8 cellular contexts compared by ENCODE assay signal in genomic region chr17:76014100-76014924, GRCh38. TPM values are rescaled to one million over a fixed set of nuclear protein-coding genes. Genes with fewer than 3 reads are reported as not detected.
A peak's percentile ranks its signal among the peaks of the same experiment; 100 is the strongest.
DNase-seq lines count a peak whose midpoint lies in the region; ATAC-seq and TF ChIP-seq lines count a peak whose summit lies in the region.

No MANE protein-coding gene starts in this region.

- BruUV-seq in Caco-2 (replicated peaks; lab: Mats Ljungman, UMichigan): no TSS peak

- peak; percentile 54 for ATAC-seq in HG02981 (IDR thresholded peaks at IDR 0.05; ENCODE audit: unreplicated experiment)
- no peak for ATAC-seq in GM21529 (IDR thresholded peaks at IDR 0.05; ENCODE audit: unreplicated experiment)

- intact Hi-C loops in Caco-2 (cut with micrococcal nuclease; ENCODE audit: unreplicated experiment) (loop anchor here (1.0 to 5.0 kb wide), 5 partner anchors 14 to 263 kb away; no protein-coding TSS in a partner anchor), dorsolateral prefrontal cortex (cut with DNase I) (loop anchor here (5.0 to 10.0 kb wide), 2 partner anchors 280 to 288 kb away; no protein-coding TSS in a partner anchor)

- H3K27ac ChIP-seq in dorsolateral prefrontal cortex: peak overlapping the region in 1 of 59 donors; percentile 27

- H3K9me3 ChIP-seq in Caco-2: no peaks in the 10 kb centered on the region

- H3K27ac Mint-ChIP-seq in Caco-2 (ENCODE audit: unreplicated experiment): no peak overlapping the region

- H3K27me3 ChIP-seq in Caco-2 (replicated peaks; ENCODE audit: control insufficient read depth, insufficient read depth, low read length): no peaks in the 10 kb centered on the region
- H3K27me3 ChIP-seq in dorsolateral prefrontal cortex: no peaks in the 10 kb centered on the region

- CTCF ChIA-PET in Caco-2 (lab: Charles Lee): interaction anchor here (0.6 to 2.2 kb wide), 37 partner anchors 9 to 394 kb away, joined by 3 to 27 read pairs (median 4); partner anchors contain the start of genes EVPL, FBF1, GALR2 and MRPL38

- no peak overlapping the region for H3K4me3 Mint-ChIP-seq in Caco-2 (ENCODE audit: unreplicated experiment)

- peaks cover 11% of the 10 kb centered on the region for H3K4me1 ChIP-seq in Caco-2

- POLR2A ChIA-PET in Caco-2 (lab: Charles Lee): interaction anchor here (0.6 to 1.0 kb wide), 3 partner anchors 15 to 155 kb away, joined by 3 read pairs; no protein-coding TSS in a partner anchor

- H3K9me3 Mint-ChIP-seq in Caco-2 (ENCODE audit: unreplicated experiment): peaks cover 6% of the 10 kb centered on the region

- DNase-seq in Caco-2: peak; percentile 88 to 92
- peak; percentile 65 for DNase-seq in NCI-H526 treated with DMSO at 0.1 percent for 48 hours (lab: John Stamatoyannopoulos, UW)
- DNase-seq in activated CD4-positive, alpha-beta T cell treated with anti-CD3 and anti-CD28 coated beads, Interleukin-2, amount 50 U/mL, for 24 hours (ENCODE audit: low read depth in 1 of 2, low spot score in 1 of 2): peak; percentile 50 to 74
- DNase-seq in dorsolateral prefrontal cortex: peak; percentile 39 to 76 (median 62)
- DNase-seq in medulla oblongata (ENCODE audit: extremely low spot score): peak; percentile 68
- DNase-seq in stimulated activated CD8-positive, alpha-beta memory T cell treated with anti-CD3 and anti-CD28 coated beads, Interleukin-15, amount 100 ng/mL, for 24 hours (ENCODE audit: low read depth): peak; percentile 55

- H3K36me3 Mint-ChIP-seq in Caco-2 (ENCODE audit: insufficient read depth, unreplicated experiment): peaks cover 4% of the 10 kb centered on the region

- H3K4me3 ChIP-seq in Caco-2 (ENCODE audit: low read depth, low read length): no peak overlapping the region
- no peak overlapping the region for H3K4me3 ChIP-seq in dorsolateral prefrontal cortex

- peaks cover 12% of the 10 kb centered on the region for H3K4me1 Mint-ChIP-seq in Caco-2 (ENCODE audit: low read depth, unreplicated experiment)

- TF ChIP-seq CTCF in Caco-2 (IDR thresholded peaks at IDR 0.05; ENCODE audit: insufficient read depth in 1 of 2, low read depth in 1 of 2, low read length in 1 of 2, severe bottlenecking in 1 of 2, unreplicated experiment in 1 of 2): peak; percentile 97
- peak; percentile 77 to 96 (median 92) for TF ChIP-seq CTCF in dorsolateral prefrontal cortex (IDR thresholded peaks at IDR 0.05 in 54 of 56, conservative IDR thresholded peaks at IDR 0.05 in 2 of 56; ENCODE audit: low read depth in 1 of 56, partially characterized antibody in 56 of 56)

- no peaks in the 10 kb centered on the region for H3K36me3 ChIP-seq in Caco-2 (ENCODE audit: control insufficient read depth, insufficient read depth, low read length)

- H3K27me3 Mint-ChIP-seq in Caco-2 (ENCODE audit: insufficient read depth, unreplicated experiment): no peaks in the 10 kb centered on the region

RNA-seq across cellular contexts. Expression of gene EVPL, which starts 12.8 kb away (rescaled TPM):
- total RNA-seq in Caco-2 (2022) (0.16 and 0.46 TPM in 2 replicates), dorsolateral prefrontal cortex (1 to 10 TPM in 48 of 120 experiments, under 1 TPM in 72; 0.12 to 6.3 (median 0.82) TPM)

RNA-seq across cellular contexts. Expression of gene CDK3, which starts 13.7 kb away (rescaled TPM):
- total RNA-seq in Caco-2 (2022) (5.2 and 6.8 TPM in 2 replicates), dorsolateral prefrontal cortex (10 to 100 TPM in 5 of 120 experiments, 1 to 10 TPM in 115; 1.2 to 13.2 (median 5.7) TPM)

RNA-seq across cellular contexts. Expression of gene TEN1, which starts 35.3 kb away (rescaled TPM):
- total RNA-seq in Caco-2 (2022) (19.1 and 20.3 TPM in 2 replicates), dorsolateral prefrontal cortex (10 to 100 TPM in 47 of 120 experiments, 1 to 10 TPM in 73; 4.0 to 20.6 (median 9.1) TPM)

RNA-seq across cellular contexts. Expression of gene ACOX1, which starts 35.3 kb away (rescaled TPM):
- total RNA-seq in Caco-2 (2022) (43.7 and 48.3 TPM in 2 replicates), dorsolateral prefrontal cortex (10 to 100 TPM; 34.9 to 82.1 (median 62.5) TPM)

RNA-seq across cellular contexts. Expression of gene SRP68, which starts 58.0 kb away (rescaled TPM):
- total RNA-seq in Caco-2 (2022): 105 and 113 TPM in 2 replicates
- total RNA-seq in dorsolateral prefrontal cortex: 100 to 1,000 TPM in 2 of 120 experiments, 10 to 100 TPM in 118; 59.1 to 102 (median 84.3) TPM
